Comparison of ENCODE assay signal across 24 cellular contexts in the genomic region with DNA sequence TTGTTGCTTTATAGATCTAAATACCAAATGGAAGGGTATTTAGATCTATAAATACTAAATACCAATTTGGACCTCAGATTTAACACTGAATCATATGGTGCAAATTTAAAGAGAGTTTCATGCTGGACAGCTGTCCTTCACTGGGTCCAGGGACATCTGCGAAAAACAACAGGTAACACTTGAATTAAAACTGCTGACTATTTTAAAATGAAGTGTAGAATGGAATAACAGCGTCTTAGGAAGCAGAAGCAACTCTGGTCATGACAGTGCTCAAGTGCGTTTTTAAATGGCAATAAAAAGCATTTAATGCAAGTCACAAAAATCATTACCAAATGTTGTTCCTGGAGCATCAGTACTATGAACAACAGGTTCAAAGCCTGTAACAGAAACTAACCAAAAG.
DNase-seq lines count a peak whose midpoint lies in the region; ATAC-seq, FAIRE-seq and TF ChIP-seq lines count a peak whose summit lies in the region.
"Had no signal": no experiment of that assay in that cellular context is flagged by ENCODE, and none has a peak within 500 bp of the region (broad histone marks: within the 10 kb centered on the region; RNA-seq: fewer than 3 reads in every experiment).

No MANE protein-coding gene starts in this region.

- H3K4me3 ChIP-seq in HepG2 (replicated peaks in 1 of 3; ENCODE audit: insufficient read depth in 1 of 3, low read depth in 2 of 3, low read length in 3 of 3) = no peak overlapping the region
- H3K4me3 ChIP-seq in right lobe of liver = no peak overlapping the region
- H3K4me3 ChIP-seq in IMR-90 (ENCODE audit: insufficient read depth, low read depth, low read length) = no peak overlapping the region
- H3K4me3 ChIP-seq: BLaER1, GM12878 had no signal

- no peak for DNase-seq in HepG2 (ENCODE audit: low spot score)
- DNase-seq in right lobe of liver = no peak
- DNase-seq in IMR-90 = no peak
- no peak for DNase-seq in activated naive CD4-positive, alpha-beta T cell treated with anti-CD3 and anti-CD28 coated beads, Interleukin-2, amount 50 U/mL, for 16 hours
- DNase-seq: ACHN; BE2C; C1 segment of cervical spinal cord; CD4-positive, alpha-beta memory T cell; CD4-positive, CD25-positive, alpha-beta regulatory T cell; CD8-positive, alpha-beta memory T cell; COR-L47; DMS 273 treated with DMSO at 0.1 percent for 48 hours; DMS153; DMS53; DMS79; DND-41; EL; GDM1 had no signal

- no peak overlapping the region for H4K91ac ChIP-seq in IMR-90 (ENCODE audit: insufficient read depth, low read depth, low read length)

- in situ Hi-C loops in HepG2 (cut with HindIII; ENCODE audit: extremely low pct_ligation_motif_present, low pct_unique_long_range_greater_than_20kb) = no loop called here
- in situ Hi-C loops in IMR-90 (cut with MboI; ENCODE audit: low sequenced_read_pairs) = no loop called here

- H3K79me2 ChIP-seq in HepG2 (ENCODE audit: insufficient read depth, low read length) = no peaks in the 10 kb centered on the region

- H3K9ac ChIP-seq in HepG2 (ENCODE audit: insufficient read depth, low read depth, low read length) (no peak overlapping the region), IMR-90 (ENCODE audit: low read depth, low read length) (no peak overlapping the region)
- H3K9ac ChIP-seq: BLaER1 had no signal

- H2AFZ ChIP-seq in HepG2 (ENCODE audit: low read length) (no peak overlapping the region), IMR-90 (replicated peaks; ENCODE audit: low read length, poor library complexity) (no peak overlapping the region)

- TF ChIP-seq CTCF in HepG2 (CRISPR knock-in tag; IDR thresholded peaks at IDR 0.05) (no peak), right lobe of liver (IDR thresholded peaks at IDR 0.05) (no peak), IMR-90 (conservative IDR thresholded peaks at IDR 0.05; ENCODE audit: low read depth, low read length) (no peak)

- no peak overlapping the region for H3K14ac ChIP-seq in IMR-90 (replicated peaks; ENCODE audit: low read depth, low read length)

- TF ChIP-seq EP300 in HepG2 (IDR thresholded peaks at IDR 0.05; ENCODE audit: low read depth in 2 of 2, low read length in 2 of 2) = no peak
- TF ChIP-seq EP300 in HepG2 (CRISPR knock-in tag; IDR thresholded peaks at IDR 0.05; ENCODE audit: borderline replicate concordance) = no peak

- H3K4ac ChIP-seq in IMR-90 (ENCODE audit: low read depth, low read length) = no peak overlapping the region

- H4K5ac ChIP-seq in IMR-90 (ENCODE audit: low read depth, low read length) = no peak overlapping the region

- H2AK5ac ChIP-seq in IMR-90 (ENCODE audit: low read depth, low read length) = no peak overlapping the region

- H3K4me1 ChIP-seq in HepG2 (ENCODE audit: insufficient read depth, low read length) (no peaks in the 10 kb centered on the region), right lobe of liver (no peaks in the 10 kb centered on the region), IMR-90 (ENCODE audit: control insufficient read depth, insufficient read depth, low read length) (peaks cover 2% of the 10 kb centered on the region)
- H3K4me1 ChIP-seq: BE2C, BLaER1 had no signal

- H4K20me1 ChIP-seq in HepG2 (ENCODE audit: insufficient read depth, low read length) = no peaks in the 10 kb centered on the region
- H4K20me1 ChIP-seq in IMR-90 (ENCODE audit: insufficient read depth, low read length) = no peaks in the 10 kb centered on the region
- H4K20me1 ChIP-seq: BLaER1 had no signal

- no peak overlapping the region for H2BK120ac ChIP-seq in IMR-90 (ENCODE audit: low read depth, low read length)

- no peak overlapping the region for H4K8ac ChIP-seq in IMR-90 (ENCODE audit: low read depth in 2 of 2, low read length in 2 of 2)

- no peak overlapping the region for H2AK9ac ChIP-seq in IMR-90 (replicated peaks; ENCODE audit: low read depth, low read length, poor library complexity)

- no peaks in the 10 kb centered on the region for H3K27me3 ChIP-seq in HepG2 (ENCODE audit: control insufficient read depth in 1 of 2, insufficient read depth in 2 of 2, low read length in 2 of 2)
- no peaks in the 10 kb centered on the region for H3K27me3 ChIP-seq in right lobe of liver
- no peaks in the 10 kb centered on the region; the same call in 1 of the 2 replicates for H3K27me3 ChIP-seq in IMR-90 (ENCODE audit: control insufficient read depth, insufficient read depth, low read length)
- H3K27me3 ChIP-seq: BLaER1 had no signal

- intact Hi-C loops in HepG2 (cut with micrococcal nuclease; ENCODE audit: unreplicated experiment) = no loop called here
- intact Hi-C loops in right lobe of liver (cut with DNase I) = no loop called here
- intact Hi-C loops in IMR-90 (cut with micrococcal nuclease) = no loop called here

- TF ChIP-seq POLR2A in HepG2 (IDR thresholded peaks at IDR 0.05; ENCODE audit: insufficient read depth in 1 of 2, low read depth in 2 of 2, low read length in 2 of 2) = no peak
- TF ChIP-seq POLR2A in right lobe of liver (IDR thresholded peaks at IDR 0.05) = no peak
- no peak for TF ChIP-seq POLR2A in IMR-90 (IDR thresholded peaks at IDR 0.05; ENCODE audit: low read depth, low read length)

- H3K4me2 ChIP-seq in HepG2 (ENCODE audit: low read depth, low read length) (no peak overlapping the region), IMR-90 (ENCODE audit: low read depth, low read length) (no peak overlapping the region)
- H3K4me2 ChIP-seq: BLaER1 had no signal

- ATAC-seq in HepG2 = no peak
- ATAC-seq in right lobe of liver = no peak
- no peak for ATAC-seq in IMR-90 (ENCODE audit: low read depth)
- ATAC-seq in HG03439 (IDR thresholded peaks at IDR 0.05; ENCODE audit: unreplicated experiment) = no peak
- ATAC-seq: GM12878 had no signal

- H3K36me3 ChIP-seq in HepG2 (replicated peaks in 1 of 2; ENCODE audit: control insufficient read depth in 1 of 2, insufficient read depth in 2 of 2, low read length in 2 of 2) (no peaks in the 10 kb centered on the region), right lobe of liver (no peaks in the 10 kb centered on the region), IMR-90 (ENCODE audit: control insufficient read depth, insufficient read depth, low read length) (no peaks in the 10 kb centered on the region)
- H3K36me3 ChIP-seq: BE2C, BLaER1 had no signal

- under 1% methylated on average over 3 of the region's 3 CpGs for whole genome bisulfite sequencing in HepG2 (ENCODE audit: low lambda C conversion rate)
- 64% methylated on average over 3 of the region's 3 CpGs for WGBS in right lobe of liver (ENCODE audit: insufficient coverage, low coverage, low lambda C conversion rate, missing lambda C conversion rate)
- no CpG with 5 or more reads among the region's 3 CpGs for WGBS in IMR-90 (ENCODE audit: extremely low coverage in 2 of 2, insufficient read length in 1 of 2), 2 experiments

- H3K27ac ChIP-seq in HepG2 (ENCODE audit: extremely low read length, insufficient read depth, low read length) (no peak overlapping the region), right lobe of liver (no peak overlapping the region), IMR-90 (ENCODE audit: insufficient read depth, low read length) (no peak overlapping the region)
- H3K27ac ChIP-seq: 22Rv1, BLaER1 had no signal

- H3K18ac ChIP-seq in IMR-90 (ENCODE audit: low read depth, low read length) = no peak overlapping the region

- no peaks in the 10 kb centered on the region for H3K79me1 ChIP-seq in IMR-90 (ENCODE audit: low read depth in 1 of 2, low read length in 2 of 2)

- POLR2A ChIA-PET in HepG2 (lab: Yijun Ruan, JAX) (no interaction called here), IMR-90 (lab: Charles Lee; ENCODE audit: unreplicated experiment) (no interaction called here)

- peaks cover 3% of the 10 kb centered on the region; the same call in 1 of the 2 replicates for H3K9me1 ChIP-seq in IMR-90 (ENCODE audit: insufficient read depth, low read length)

- H3K56ac ChIP-seq in IMR-90 (ENCODE audit: extremely low read depth, insufficient read depth, low read length) = no peak overlapping the region

- TF ChIP-seq RAD21 in HepG2 (CRISPR knock-in tag; IDR thresholded peaks at IDR 0.05) (no peak), IMR-90 (IDR thresholded peaks at IDR 0.05; ENCODE audit: low read length) (no peak)

- H2BK20ac ChIP-seq in IMR-90 (ENCODE audit: low read depth, low read length) = no peak overlapping the region

- H2BK15ac ChIP-seq in IMR-90 (ENCODE audit: low read depth, low read length) = no peak overlapping the region

- CTCF ChIA-PET in HepG2 (lab: Yijun Ruan, JAX; ENCODE audit: low intra/inter-chr PET ratio, low total read pairs) (no interaction called here), IMR-90 (lab: Yijun Ruan, JAX) (no interaction called here)

- BruUV-seq in HepG2 (replicated peaks; lab: Mats Ljungman, UMichigan) = no TSS peak
- no TSS peak for BruUV-seq in IMR-90 (replicated peaks; lab: Mats Ljungman, UMichigan)

- no peak overlapping the region for H2BK5ac ChIP-seq in IMR-90 (ENCODE audit: low read depth, low read length, poor library complexity, severe bottlenecking)

- dilution Hi-C loops in IMR-90 (cut with HindIII; ENCODE audit: low sequenced_read_pairs, unreplicated experiment) = no loop called here

- H3K23ac ChIP-seq in IMR-90 (ENCODE audit: low read depth, low read length) = no peak overlapping the region

- H3K9me3 ChIP-seq in HepG2 (ENCODE audit: low read length) = no peaks in the 10 kb centered on the region
- H3K9me3 ChIP-seq in right lobe of liver = no peaks in the 10 kb centered on the region
- H3K9me3 ChIP-seq in IMR-90 (ENCODE audit: control insufficient read depth, insufficient read depth, low read length) = no peaks in the 10 kb centered on the region
- H3K9me3 ChIP-seq: BE2C, BLaER1 had no signal

- no peak for FAIRE-seq in HepG2 (lab: Jason Lieb, UNC)
- FAIRE-seq: GM12878, GM12892, GM18507 had no signal

TF ChIP-seq in HepG2, 621 proteins besides CTCF, POLR2A, EP300 and RAD21:
- TF ChIP-seq MAFF (IDR thresholded peaks at IDR 0.05; ENCODE audit: low read depth, low read length) = 0 out of 2 replicates have a peak, but pooled peaks have one; percentile 31
- TF ChIP-seq ATF7 (IDR thresholded peaks at IDR 0.05) = no peak
- TF ChIP-seq ATF7 (CRISPR knock-in tag; IDR thresholded peaks at IDR 0.05) = no peak
- peak; percentile 15 to 58; a peak in 1 of 4 replicates for TF ChIP-seq MAFK (conservative IDR thresholded peaks at IDR 0.05 in 1 of 2, IDR thresholded peaks at IDR 0.05 in 1 of 2; ENCODE audit: low read length in 2 of 2)
- no peak for TF ChIP-seq ZZZ3 (CRISPR knock-in tag; IDR thresholded peaks at IDR 0.05; ENCODE audit: borderline replicate concordance)

TF ChIP-seq in IMR-90, 13 proteins besides CTCF, POLR2A, EP300 and RAD21:
- TF ChIP-seq MAFK (IDR thresholded peaks at IDR 0.05; ENCODE audit: low read depth, low read length) (peak; percentile 50), CEBPB (IDR thresholded peaks at IDR 0.05; ENCODE audit: low read depth, low read length) (no peak), NFE2L2 (IDR thresholded peaks at IDR 0.05; ENCODE audit: low read depth, low read length) (no peak)
- TF ChIP-seq, protein P1, sequence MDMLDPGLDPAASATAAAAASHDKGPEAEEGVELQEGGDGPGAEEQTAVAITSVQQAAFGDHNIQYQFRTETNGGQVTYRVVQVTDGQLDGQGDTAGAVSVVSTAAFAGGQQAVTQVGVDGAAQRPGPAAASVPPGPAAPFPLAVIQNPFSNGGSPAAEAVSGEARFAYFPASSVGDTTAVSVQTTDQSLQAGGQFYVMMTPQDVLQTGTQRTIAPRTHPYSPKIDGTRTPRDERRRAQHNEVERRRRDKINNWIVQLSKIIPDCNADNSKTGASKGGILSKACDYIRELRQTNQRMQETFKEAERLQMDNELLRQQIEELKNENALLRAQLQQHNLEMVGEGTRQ (IDR thresholded peaks at IDR 0.05; ENCODE audit: low read depth, low read length) = no peak
